Comparison of ENCODE assay signal across 7 cellular contexts in the genomic region with DNA sequence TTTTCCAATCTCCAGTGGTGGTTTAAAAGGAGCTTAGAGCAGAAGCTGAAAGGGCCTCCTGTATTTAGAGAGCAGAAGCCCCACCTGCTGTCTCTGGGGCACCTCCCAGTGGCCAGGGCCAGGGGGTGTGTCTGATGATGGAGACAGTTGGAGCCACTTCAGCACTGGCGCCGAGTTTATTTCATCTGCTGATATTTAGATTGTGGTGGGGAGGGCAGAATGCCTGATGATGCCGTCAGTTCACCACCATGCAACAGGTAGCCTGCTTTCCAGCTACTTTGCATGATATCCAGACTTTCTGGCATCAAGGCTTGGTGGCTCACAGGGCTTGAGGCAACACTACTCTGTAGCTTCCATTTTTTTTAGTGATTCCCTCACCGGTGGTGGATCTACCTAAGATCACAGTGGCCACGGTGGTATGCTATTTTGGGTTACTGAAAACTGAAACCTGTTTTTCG.
A peak's percentile ranks its signal among the peaks of the same experiment; 100 is the strongest.
DNase-seq lines count a peak whose midpoint lies in the region; ATAC-seq, FAIRE-seq and TF ChIP-seq lines count a peak whose summit lies in the region.

No MANE protein-coding gene starts in this region.

- H3K4me1 ChIP-seq in heart left ventricle = peaks cover 0 to 20% (median 2%) of the 10 kb centered on the region in 12 donors
- H3K4me1 ChIP-seq in mammary epithelial cell (ENCODE audit: insufficient read depth, low read length) = no peaks in the 10 kb centered on the region

- intact Hi-C loops in heart left ventricle (cut with DNase I) = loop anchor here in 5 of 10 donors (5.0 to 10.0 kb wide), 7 partner anchors 35 to 528 kb away; no protein-coding TSS in a partner anchor
- intact Hi-C loops in mammary epithelial cell (cut with micrococcal nuclease) = no loop called here

- no peaks in the 10 kb centered on the region for H4K20me1 ChIP-seq in mammary epithelial cell (ENCODE audit: insufficient read depth, low read length)

- no peaks in the 10 kb centered on the region for H3K27me3 ChIP-seq in heart left ventricle
- no peaks in the 10 kb centered on the region for H3K27me3 ChIP-seq in mammary epithelial cell (ENCODE audit: insufficient read depth, low read length)

- DNase-seq in GM19239 (ENCODE audit: insufficient read length, low spot score) = no peak
- DNase-seq in NCI-H2171 treated with DMSO at 0.1 percent for 48 hours (lab: John Stamatoyannopoulos, UW) = peak; percentile 76
- DNase-seq in activated T-cell treated with anti-CD3 and anti-CD28 coated beads, Interleukin-2, amount 50 U/mL, for 1 hour = peak; percentile 30
- peak; percentile 61 to 77 (median 68) for DNase-seq in heart left ventricle
- peak; percentile 42 for DNase-seq in renal cortical epithelial cell (ENCODE audit: low read depth)
- DNase-seq in 8988T = no peak
- no peak for DNase-seq in mammary epithelial cell

- no peak overlapping the region for H2AFZ ChIP-seq in mammary epithelial cell (ENCODE audit: low read depth, low read length)

- CTCF ChIA-PET in mammary epithelial cell (lab: Charles Lee; ENCODE audit: low non-redundant PET) = no interaction called here

- H3K4me3 ChIP-seq in heart left ventricle = peak overlapping the region in 9 of 12 donors; percentile 10 to 50 (median 40)
- H3K4me3 ChIP-seq in mammary epithelial cell (replicated peaks in 1 of 3; ENCODE audit: insufficient read depth in 1 of 3, low read depth in 2 of 3, low read length in 3 of 3) = no peak overlapping the region

- H3K36me3 ChIP-seq in heart left ventricle (no peaks in the 10 kb centered on the region), mammary epithelial cell (ENCODE audit: insufficient read depth, low read length) (no peaks in the 10 kb centered on the region)

- H3K9ac ChIP-seq in mammary epithelial cell (ENCODE audit: insufficient read depth, low read length) = no peak overlapping the region

- ATAC-seq in heart left ventricle = peak; percentile 89 to 96 (median 95)

- H3K9me3 ChIP-seq in heart left ventricle (no peaks in the 10 kb centered on the region), mammary epithelial cell (replicated peaks; ENCODE audit: insufficient read depth, low read length) (no peaks in the 10 kb centered on the region)

- in situ Hi-C loops in mammary epithelial cell (cut with MboI; ENCODE audit: low sequenced_read_pairs in 2 of 2) = no loop called here

- 40 to 52% (median 48%) methylated on average over 6 of the region's 6 CpGs for WGBS in heart left ventricle, 4 donors
- WGBS in mammary epithelial cell (ENCODE audit: low coverage, missing lambda C conversion rate) = 67% methylated on average over 5 of the region's 6 CpGs

- no peak overlapping the region for H3K4me2 ChIP-seq in mammary epithelial cell (ENCODE audit: insufficient read depth, low read depth, low read length)

- dilution Hi-C loops in mammary epithelial cell (cut with HindIII; ENCODE audit: low sequenced_read_pairs) = loop anchor here (25.0 kb wide), 1 partner anchor 400 kb away; no protein-coding TSS in a partner anchor

- no peak for TF ChIP-seq POLR2A in heart left ventricle (IDR thresholded peaks at IDR 0.05)

- peak overlapping the region in 11 of 12 donors; percentile 33 to 86 (median 69) for H3K27ac ChIP-seq in heart left ventricle
- H3K27ac ChIP-seq in mammary epithelial cell (ENCODE audit: insufficient read depth, low read depth, low read length) = no peak overlapping the region

- peak in 11 of 12 donors; percentile 8 to 53 (median 23) for TF ChIP-seq CTCF in heart left ventricle (IDR thresholded peaks at IDR 0.05)
- peak in 1 of 2 donors; percentile 2 for TF ChIP-seq CTCF in mammary epithelial cell (conservative IDR thresholded peaks at IDR 0.05 in 1 of 2, IDR thresholded peaks at IDR 0.05 in 1 of 2; ENCODE audit: extremely low read depth in 1 of 2, insufficient read depth in 1 of 2, low read depth in 1 of 2, low read length in 2 of 2)

- no TSS peak for BruUV-seq in mammary epithelial cell (replicated peaks; lab: Mats Ljungman, UMichigan)

- H3K79me2 ChIP-seq in mammary epithelial cell (ENCODE audit: insufficient read depth, low read length) = no peaks in the 10 kb centered on the region

- peak; percentile 49 for FAIRE-seq in GM19239 (lab: Jason Lieb, UNC)

Comparison
In these comparisons a context has a peak if more than half of its experiments do, and no peak if none do; other contexts are left out.
1. DNase-seq: peak in NCI-H2171 treated with DMSO at 0.1 percent for 48 hours (single experiment), activated T-cell treated with anti-CD3 and anti-CD28 coated beads, Interleukin-2, amount 50 U/mL, for 1 hour (single experiment), heart left ventricle (5 of 5) and renal cortical epithelial cell (single experiment); none in GM19239 (single experiment), 8988T (single experiment) and mammary epithelial cell (single experiment).
2. H3K4me3 ChIP-seq: peak in heart left ventricle (9 of 12); none in mammary epithelial cell (0 of 3).